Comparison of ENCODE assay signal across 8 cellular contexts in genomic region chr7:102412548-102412947, GRCh38. TPM values are rescaled to one million over a fixed set of nuclear protein-coding genes. Genes with fewer than 3 reads are reported as not detected.
A peak's percentile ranks its signal among the peaks of the same experiment; 100 is the strongest.
DNase-seq lines count a peak whose midpoint lies in the region; ATAC-seq and TF ChIP-seq lines count a peak whose summit lies in the region.

No MANE protein-coding gene starts in this region.

- no peak for TF ChIP-seq POLR2A in ovary (IDR thresholded peaks at IDR 0.05)

- no peaks in the 10 kb centered on the region for H3K9me3 ChIP-seq in ovary

- intact Hi-C loops in ovary (cut with DNase I) = no loop called here

- no peak for TF ChIP-seq EP300 in ovary (IDR thresholded peaks at IDR 0.05)

- no peaks in the 10 kb centered on the region for H3K27me3 ChIP-seq in ovary

- H3K4me3 ChIP-seq in foreskin fibroblast (ENCODE audit: low read depth in 1 of 2, low read length in 2 of 2) = no peak overlapping the region
- H3K4me3 ChIP-seq in retinal pigment epithelial cell (ENCODE audit: low read length) = no peak overlapping the region
- no peak overlapping the region for H3K4me3 ChIP-seq in ovary

- DNase-seq in DMS 273 (lab: John Stamatoyannopoulos, UW; ENCODE audit: unreplicated experiment) (peak; percentile 92), KBM-7 (peak; percentile 71), foreskin fibroblast (peak in 1 of 2 donors; percentile 47), retinal pigment epithelial cell (ENCODE audit: low read depth) (no peak), ovary (no peak)
- peak; percentile 58 for DNase-seq in activated CD4-positive, alpha-beta T cell treated with anti-CD3 and anti-CD28 coated beads, Interleukin-2, amount 50 U/mL, for 1 hour

- no peak for ATAC-seq in HG03139 (IDR thresholded peaks at IDR 0.05; ENCODE audit: unreplicated experiment)
- ATAC-seq in HG03025 (IDR thresholded peaks at IDR 0.05; ENCODE audit: low FRiP score, unreplicated experiment) = no peak

- H3K4me1 ChIP-seq in ovary (ENCODE audit: insufficient read depth) = no peaks in the 10 kb centered on the region

- peak; percentile 32 for TF ChIP-seq CTCF in foreskin fibroblast (IDR thresholded peaks at IDR 0.05; ENCODE audit: low read depth, low read length)
- TF ChIP-seq CTCF in retinal pigment epithelial cell (conservative IDR thresholded peaks at IDR 0.05; ENCODE audit: low read depth, low read length) = peak; percentile 45
- TF ChIP-seq CTCF in ovary (IDR thresholded peaks at IDR 0.05) = no peak

- H3K36me3 ChIP-seq in ovary = no peaks in the 10 kb centered on the region

- in situ Hi-C loops in KBM-7 (cut with MboI; ENCODE audit: low pct_unique_long_range_greater_than_20kb, low sequenced_read_pairs) = no loop called here

- 51 to 54% (median 53%) methylated on average over 6 of the region's 6 CpGs for WGBS in ovary, 3 donors

- no peak overlapping the region for H3K27ac ChIP-seq in ovary

RNA-seq across cellular contexts. Expression of gene PRKRIP1, which starts 16.4 kb away (rescaled TPM):
- total RNA-seq in ovary = 10 to 100 TPM; 17.4 to 28.8 (median 23.9) TPM
- 10 to 100 TPM; 23.4 to 26.9 TPM for polyA plus RNA-seq in ovary

RNA-seq across cellular contexts. Expression of gene ORAI2, which starts 20.8 kb away (rescaled TPM):
- 10 to 100 TPM in 6 of 7 donors, 1 to 10 TPM in 1; 6.4 to 18.9 (median 16.3) TPM for total RNA-seq in ovary
- polyA plus RNA-seq in ovary = 10 to 100 TPM in 1 of 2 donors, 1 to 10 TPM in 1; 3.2 to 10.0 TPM

RNA-seq across cellular contexts. Expression of gene ALKBH4, which starts 52.1 kb away (rescaled TPM):
- 10 to 100 TPM in 5 of 7 donors, 1 to 10 TPM in 2; 9.8 to 15.5 (median 12.2) TPM for total RNA-seq in ovary
- 10 to 100 TPM in 1 of 2 donors, 1 to 10 TPM in 1; 6.2 to 11.9 TPM for polyA plus RNA-seq in ovary

RNA-seq across cellular contexts. Expression of gene LRWD1, which starts 52.2 kb away (rescaled TPM):
- 10 to 100 TPM; 10.7 to 26.2 (median 14.6) TPM for total RNA-seq in ovary
- polyA plus RNA-seq in ovary = 10 to 100 TPM in 1 of 2 donors, 1 to 10 TPM in 1; 3.4 to 12.6 TPM

RNA-seq across cellular contexts. Expression of gene SPDYE6, which starts 56.3 kb away (rescaled TPM):
- total RNA-seq in ovary = not detected
- polyA plus RNA-seq in ovary = not detected

Comparison
In these comparisons a context has a peak if more than half of its experiments do, and no peak if none do; other contexts are left out.
1. DNase-seq: peak in DMS 273 (single experiment), KBM-7 (single experiment) and activated CD4-positive, alpha-beta T cell treated with anti-CD3 and anti-CD28 coated beads, Interleukin-2, amount 50 U/mL, for 1 hour (single experiment); none in retinal pigment epithelial cell (single experiment) and ovary (0 of 5).
2. CTCF ChIP-seq: peak in foreskin fibroblast (single experiment) and retinal pigment epithelial cell (single experiment); none in ovary (0 of 3).